ENCODE assay signal across 27 cellular contexts in genomic region chr1:109922326-109922725, GRCh38.
"Had no signal": no experiment of that assay in that cellular context is flagged by ENCODE, and none has a peak within 500 bp of the region (broad histone marks: within the 10 kb centered on the region; RNA-seq: fewer than 3 reads in every experiment).

No MANE protein-coding gene starts in this region.

- H3K4me3 ChIP-seq: neural progenitor cell, psoas muscle, sigmoid colon, suprapubic skin, tibial artery had no signal

- H2AFZ ChIP-seq: neural progenitor cell, parathyroid adenoma had no signal

- H3K4me1 ChIP-seq: neural progenitor cell, parathyroid adenoma, psoas muscle had no signal

- H3K9me3 ChIP-seq: psoas muscle, sigmoid colon, suprapubic skin, tibial artery had no signal

- ATAC-seq: left colon, psoas muscle had no signal

- H3K27ac ChIP-seq: neural progenitor cell, parathyroid adenoma, psoas muscle, suprapubic skin, tibial artery had no signal

- FAIRE-seq: endothelial cell of umbilical vein, kidney, small intestine had no signal

- H3K4me1 Mint-ChIP-seq: immature natural killer cell had no signal

- H3K9ac ChIP-seq: neural progenitor cell, parathyroid adenoma had no signal

- H3K4me2 ChIP-seq: neural progenitor cell had no signal

- H3K27me3 Mint-ChIP-seq: activated CD4-positive, alpha-beta memory T cell treated with anti-CD3 and anti-CD28 coated beads, Interleukin-2, amount 10 ng/mL, durations not matched to agents 7 days and 5 days; naive thymus-derived CD4-positive, alpha-beta T cell had no signal

- H3K36me3 ChIP-seq: neural progenitor cell had no signal

- H3K9me3 Mint-ChIP-seq: activated CD4-positive, alpha-beta memory T cell treated with anti-CD3 and anti-CD28 coated beads, Interleukin-2, amount 10 ng/mL, durations not matched to agents 7 days and 5 days; immature natural killer cell; neural progenitor cell had no signal

- H3K27me3 ChIP-seq: neural progenitor cell, sigmoid colon, suprapubic skin, tibial artery had no signal

- H3K27ac Mint-ChIP-seq: activated naive CD4-positive, alpha-beta T cell treated with anti-CD3 and anti-CD28 coated beads for 36 hours; immature natural killer cell; neural progenitor cell had no signal

- H3K4me3 Mint-ChIP-seq: activated CD4-positive, alpha-beta memory T cell treated with anti-CD3 and anti-CD28 coated beads, Interleukin-2, amount 10 ng/mL, durations not matched to agents 7 days and 5 days; activated naive CD4-positive, alpha-beta T cell treated with anti-CD3 and anti-CD28 coated beads for 36 hours; immature natural killer cell; naive thymus-derived CD4-positive, alpha-beta T cell; neural progenitor cell had no signal

- DNase-seq: activated CD4-positive, alpha-beta memory T cell treated with anti-CD3 and anti-CD28 coated beads, Interleukin-2, amount 10 ng/mL, durations not matched to agents 7 days and 5 days; activated CD4-positive, alpha-beta T cell treated with anti-CD3 and anti-CD28 coated beads for 4 hours; activated CD4-positive, CD25-positive, alpha-beta regulatory T cell; activated effector memory CD4-positive, alpha-beta T cell treated with anti-CD3 and anti-CD28 coated beads, Interleukin-2, amount 50 U/mL, for 16 hours; activated naive CD4-positive, alpha-beta T cell treated with anti-CD3 and anti-CD28 coated beads for 36 hours; amygdala; central memory CD4-positive, alpha-beta T cell; hypothalamus; immature natural killer cell; kidney; mammary epithelial cell; midbrain; naive thymus-derived CD4-positive, alpha-beta T cell; occipital lobe; psoas muscle; sigmoid colon; small intestine; stimulated activated CD4-positive, alpha-beta T cell treated with anti-CD3 and anti-CD28 coated beads, Interleukin-4, amount 100 ng/mL, for 4 hours; stimulated activated CD8-positive, alpha-beta memory T cell treated with anti-CD3 and anti-CD28 coated beads, Interleukin-4, amount 100 ng/mL, for 48 hours; stimulated activated naive CD4-positive, alpha-beta T cell; T-helper 1 cell; tibial artery had no signal
